Comparison of ENCODE assay signal across 28 cellular contexts in the genomic region with DNA sequence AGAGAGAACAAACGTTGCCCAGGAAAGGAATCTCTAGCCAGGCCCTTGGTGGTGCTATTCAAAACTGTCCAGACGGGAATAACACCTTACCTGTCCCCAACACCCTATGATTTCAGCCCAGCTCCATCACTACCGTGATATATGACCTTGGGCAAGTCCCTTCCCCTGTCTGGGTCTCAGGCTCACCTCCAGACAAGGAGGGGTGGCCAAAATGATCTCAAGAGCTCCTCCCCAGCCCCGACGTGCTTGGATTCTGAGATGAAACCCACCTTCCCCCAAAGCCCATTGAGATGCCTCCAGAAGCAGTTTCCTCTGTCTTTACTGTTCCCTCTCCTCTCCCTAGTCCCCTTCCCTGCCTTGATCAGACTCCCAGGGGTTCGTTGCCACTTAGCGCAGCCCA. TPM values are rescaled to one million over a fixed set of nuclear protein-coding genes. Genes with fewer than 3 reads are reported as not detected.
DNase-seq lines count a peak whose midpoint lies in the region; ATAC-seq and TF ChIP-seq lines count a peak whose summit lies in the region.
"Had no signal": no experiment of that assay in that cellular context is flagged by ENCODE, and none has a peak within 500 bp of the region (broad histone marks: within the 10 kb centered on the region; RNA-seq: fewer than 3 reads in every experiment).

No MANE protein-coding gene starts in this region.

- H3K23ac ChIP-seq in mesendoderm (ENCODE audit: low read length) = peak overlapping the region; percentile 15

- no peak overlapping the region for H3K18ac ChIP-seq in mesendoderm (ENCODE audit: low read length)

- H2BK5ac ChIP-seq in mesendoderm (ENCODE audit: low read length) = no peak overlapping the region

- intact Hi-C loops in body of pancreas (cut with DNase I) = no loop called here

- H3K9me3 Mint-ChIP-seq in progenitor cell of endocrine pancreas (ENCODE audit: low read depth) (no peaks in the 10 kb centered on the region), HFFc6 (no peaks in the 10 kb centered on the region)
- H3K9me3 Mint-ChIP-seq: activated B cell treated with CpG ODN at 0.5 μM for 24 hours; activated naive CD8-positive, alpha-beta T cell treated with anti-CD3 and anti-CD28 coated beads, Interleukin-2, amount 10 ng/mL, durations not matched to agents 7 days and 5 days; activated T-helper 2 cell treated with anti-CD3 and anti-CD28 coated beads, Interferon-gamma antibody, Interleukin-2, Interleukin-4, amounts not matched to agents 10 μg/mL and 5 μg/mL and 100 μg/mL, durations not matched to agents 14 hours and 24 hours and 36 hours; natural killer cell had no signal

- WGBS in body of pancreas, 2 donors = 24 to 26% methylated on average over 7 of the region's 7 CpGs
- WGBS in mesendoderm (ENCODE audit: extremely low coverage, insufficient coverage, low lambda C conversion rate) = no CpG with 5 or more reads among the region's 7 CpGs

- H3K27me3 Mint-ChIP-seq in progenitor cell of endocrine pancreas (peaks cover 66% of the 10 kb centered on the region), HFFc6 (ENCODE audit: insufficient read depth) (peaks cover 40% of the 10 kb centered on the region)

- no peak overlapping the region for H2BK15ac ChIP-seq in mesendoderm (replicated peaks; ENCODE audit: low read depth)

- H3K4me3 ChIP-seq in body of pancreas (peak overlapping the region in 1 of 2 donors; percentile 35), mesendoderm (ENCODE audit: low read length) (no peak overlapping the region)

- peaks cover 88% of the 10 kb centered on the region for H3K4me1 ChIP-seq in body of pancreas
- peaks cover 3% of the 10 kb centered on the region for H3K4me1 ChIP-seq in mesendoderm (ENCODE audit: control insufficient read depth, low read depth, low read length)

- H3K9ac ChIP-seq in mesendoderm (ENCODE audit: low read length) = no peak overlapping the region

- H3K27me3 ChIP-seq in body of pancreas = no peaks in the 10 kb centered on the region
- peaks cover 16% of the 10 kb centered on the region for H3K27me3 ChIP-seq in mesendoderm (ENCODE audit: insufficient read depth, low read length, poor library complexity)

- ATAC-seq in body of pancreas = no peak
- ATAC-seq in HG02981 (IDR thresholded peaks at IDR 0.05; ENCODE audit: unreplicated experiment) = no peak
- ATAC-seq: natural killer cell had no signal

- no peak overlapping the region for H2AK5ac ChIP-seq in mesendoderm (ENCODE audit: low read length)

- peaks cover 12% of the 10 kb centered on the region for H3K4me1 Mint-ChIP-seq in progenitor cell of endocrine pancreas (ENCODE audit: low read depth)
- peaks cover 46% of the 10 kb centered on the region for H3K4me1 Mint-ChIP-seq in HFFc6 (ENCODE audit: low read depth)

- H3K4me3 Mint-ChIP-seq in progenitor cell of endocrine pancreas (ENCODE audit: low read depth) (peak overlapping the region; percentile 3), HFFc6 (no peak overlapping the region)
- H3K4me3 Mint-ChIP-seq: activated B cell treated with CpG ODN at 0.5 μM for 24 hours; activated naive CD8-positive, alpha-beta T cell treated with anti-CD3 and anti-CD28 coated beads, Interleukin-2, amount 10 ng/mL, durations not matched to agents 7 days and 5 days; natural killer cell had no signal

- no peaks in the 10 kb centered on the region for H3K9me3 ChIP-seq in body of pancreas
- H3K9me3 ChIP-seq: transverse colon had no signal

- no peak overlapping the region for H3K4me2 ChIP-seq in mesendoderm (ENCODE audit: low read length)

- TF ChIP-seq CTCF in GM20000 (IDR thresholded peaks at IDR 0.05; ENCODE audit: extremely low read depth, missing control alignments) (no peak), body of pancreas (IDR thresholded peaks at IDR 0.05) (no peak), progenitor cell of endocrine pancreas (IDR thresholded peaks at IDR 0.05; ENCODE audit: unreplicated experiment) (no peak), HFFc6 (IDR thresholded peaks at IDR 0.05) (no peak)

- H3K27ac ChIP-seq in body of pancreas (peak overlapping the region; percentile 65 to 90 (median 88)), mesendoderm (ENCODE audit: low read depth, low read length) (no peak overlapping the region)
- H3K27ac ChIP-seq: C4-2B, SK-N-MC had no signal

- TF ChIP-seq POLR2A in body of pancreas (IDR thresholded peaks at IDR 0.05) = peak in 1 of 3 donors; percentile 4

- H3K79me1 ChIP-seq in mesendoderm (ENCODE audit: low read length) = no peaks in the 10 kb centered on the region

- H3K79me2 ChIP-seq in mesendoderm (ENCODE audit: control insufficient read depth, insufficient read depth, low read length) = no peaks in the 10 kb centered on the region

- no peaks in the 10 kb centered on the region for H3K36me3 ChIP-seq in body of pancreas (replicated peaks in 1 of 2; ENCODE audit: insufficient read depth in 1 of 2, low read depth in 2 of 2)
- H3K36me3 ChIP-seq in mesendoderm (ENCODE audit: control insufficient read depth, insufficient read depth, low read length) = no peaks in the 10 kb centered on the region
- H3K36me3 ChIP-seq: transverse colon had no signal

- no peak overlapping the region for H3K4ac ChIP-seq in mesendoderm (ENCODE audit: low read depth, low read length)

- no peak overlapping the region for H2BK120ac ChIP-seq in mesendoderm (ENCODE audit: low read depth, low read length)

- H3K27ac Mint-ChIP-seq in progenitor cell of endocrine pancreas (no peak overlapping the region), HFFc6 (no peak overlapping the region)
- H3K27ac Mint-ChIP-seq: activated B cell treated with CpG ODN at 0.5 μM for 24 hours; activated naive CD8-positive, alpha-beta T cell treated with anti-CD3 and anti-CD28 coated beads, Interleukin-2, amount 10 ng/mL, durations not matched to agents 7 days and 5 days; activated T-helper 2 cell treated with anti-CD3 and anti-CD28 coated beads, Interferon-gamma antibody, Interleukin-2, Interleukin-4, amounts not matched to agents 10 μg/mL and 5 μg/mL and 100 μg/mL, durations not matched to agents 14 hours and 24 hours and 36 hours; natural killer cell had no signal

- DNase-seq in GM20000 (ENCODE audit: low spot score) = peak; percentile 25
- no peak for DNase-seq in body of pancreas
- DNase-seq in mesendoderm = no peak
- no peak for DNase-seq in progenitor cell of endocrine pancreas (ENCODE audit: low spot score, unreplicated experiment)
- DNase-seq in activated CD8-positive, alpha-beta memory T cell treated with anti-CD3 and anti-CD28 coated beads, Interleukin-2, amount 50 U/mL, for 48 hours = no peak
- no peak for DNase-seq in HFFc6
- no peak for DNase-seq in NCI-H1048 (lab: John Stamatoyannopoulos, UW)
- DNase-seq: ACHN; activated B cell treated with CpG ODN at 0.5 μM for 24 hours; activated CD4-positive, alpha-beta T cell treated with anti-CD3 and anti-CD28 coated beads, Interleukin-2, amount 50 U/mL, for 4 hours; activated CD8-positive, alpha-beta memory T cell treated with anti-CD3 and anti-CD28 coated beads, Interleukin-2, amount 50 U/mL, for 4 hours; activated naive CD8-positive, alpha-beta T cell treated with anti-CD3 and anti-CD28 coated beads, Interleukin-2, amount 10 ng/mL, durations not matched to agents 7 days and 5 days; cortex of kidney; EL; left cardiac atrium; mesenchymal stem cell; natural killer cell; NCI-H1436 treated with DMSO at 0.1 percent for 48 hours; small intestine; stimulated activated CD4-positive, alpha-beta T cell treated with anti-CD3 and anti-CD28 coated beads, Interleukin-2, amount 100 ng/mL, for 48 hours; stimulated activated naive CD4-positive, alpha-beta T cell treated with Interleukin-2 at 50 U/mL for 16 hours; transverse colon had no signal

- no peak overlapping the region for H4K8ac ChIP-seq in mesendoderm (ENCODE audit: low read depth, low read length)

- H3K56ac ChIP-seq in mesendoderm (ENCODE audit: low read length) = no peak overlapping the region

- no peak overlapping the region for H4K5ac ChIP-seq in mesendoderm (ENCODE audit: low read length)

- H3K36me3 Mint-ChIP-seq in progenitor cell of endocrine pancreas (ENCODE audit: insufficient read depth) = no peaks in the 10 kb centered on the region
- H3K36me3 Mint-ChIP-seq in HFFc6 (ENCODE audit: low read depth) = peaks cover 4% of the 10 kb centered on the region; the same call in 1 of the 2 replicates
- H3K36me3 Mint-ChIP-seq: activated naive CD8-positive, alpha-beta T cell treated with anti-CD3 and anti-CD28 coated beads, Interleukin-2, amount 10 ng/mL, durations not matched to agents 7 days and 5 days; natural killer cell had no signal

RNA-seq across cellular contexts. Expression of a gene that starts 1.5 kb away (rescaled TPM):
- total RNA-seq in body of pancreas (10 to 100 TPM; 10.5 to 20.5 TPM), progenitor cell of endocrine pancreas (1.2 and 1.5 TPM in 2 replicates)
- 0.51 TPM for polyA plus RNA-seq in mesendoderm (2013, experiment 1 of 2)
- 0.38 TPM for polyA plus RNA-seq in mesendoderm (2013, experiment 2 of 2)
- not detected for total RNA-seq in HFFc6 (2021; fragmentation: NEBNext Ultra II Directional; extraction: Animal tissue kit (Norgen Biotek cat#: 25700))
- total RNA-seq: activated B cell treated with CpG ODN at 0.5 μM for 24 hours; activated naive CD8-positive, alpha-beta T cell treated with anti-CD3 and anti-CD28 coated beads, Interleukin-2, amount 10 ng/mL, durations not matched to agents 7 days and 5 days; activated T-helper 2 cell treated with anti-CD3 and anti-CD28 coated beads, Interferon-gamma antibody, Interleukin-2, Interleukin-4, amounts not matched to agents 10 μg/mL and 5 μg/mL and 100 μg/mL, durations not matched to agents 14 hours and 24 hours and 36 hours; MCF 10A; natural killer cell had no signal

RNA-seq across cellular contexts. Expression of a gene that starts 52.8 kb away (rescaled TPM):
- total RNA-seq in body of pancreas = not detected
- polyA plus RNA-seq in mesendoderm (2013, experiment 1 of 2) = 0.11 TPM
- 0.11 TPM for polyA plus RNA-seq in mesendoderm (2013, experiment 2 of 2)
- total RNA-seq in progenitor cell of endocrine pancreas = not detected in 2 replicates
- not detected for total RNA-seq in HFFc6 (2021; fragmentation: NEBNext Ultra II Directional; extraction: Animal tissue kit (Norgen Biotek cat#: 25700))
- total RNA-seq: activated B cell treated with CpG ODN at 0.5 μM for 24 hours; activated naive CD8-positive, alpha-beta T cell treated with anti-CD3 and anti-CD28 coated beads, Interleukin-2, amount 10 ng/mL, durations not matched to agents 7 days and 5 days; activated T-helper 2 cell treated with anti-CD3 and anti-CD28 coated beads, Interferon-gamma antibody, Interleukin-2, Interleukin-4, amounts not matched to agents 10 μg/mL and 5 μg/mL and 100 μg/mL, durations not matched to agents 14 hours and 24 hours and 36 hours; H4; MCF 10A; natural killer cell; transverse colon had no signal
- polyA plus RNA-seq: small intestine had no signal
